ENCODE assay signal across 8 cellular contexts in genomic region chr1:18234790-18235242, GRCh38.
DNase-seq lines count a peak whose midpoint lies in the region; ATAC-seq and TF ChIP-seq lines count a peak whose summit lies in the region.

No MANE protein-coding gene starts in this region.

- intact Hi-C loops in psoas muscle (cut with DNase I) = no loop called here

- peaks cover 1% of the 10 kb centered on the region for H3K36me3 Mint-ChIP-seq in activated CD8-positive, alpha-beta memory T cell treated with anti-CD3 and anti-CD28 coated beads, Interleukin-2, amount 10 ng/mL, durations not matched to agents 7 days and 5 days

- H3K9me3 ChIP-seq in psoas muscle = peaks cover 3% of the 10 kb centered on the region

- H3K4me1 Mint-ChIP-seq in activated CD8-positive, alpha-beta memory T cell treated with anti-CD3 and anti-CD28 coated beads, Interleukin-2, amount 10 ng/mL, durations not matched to agents 7 days and 5 days = no peaks in the 10 kb centered on the region

- peak; percentile 58 for DNase-seq in activated CD8-positive, alpha-beta memory T cell treated with anti-CD3 and anti-CD28 coated beads, Interleukin-2, amount 50 U/mL, for 48 hours
- no peak for DNase-seq in activated CD8-positive, alpha-beta memory T cell treated with anti-CD3 and anti-CD28 coated beads, Interleukin-2, amount 10 ng/mL, durations not matched to agents 7 days and 5 days
- DNase-seq in Kasumi-1 (lab: John Stamatoyannopoulos, UW) (peak; percentile 33 to 48), SHP77 (lab: John Stamatoyannopoulos, UW) (peak; percentile 58 to 70), fibroblast of the aortic adventitia (ENCODE audit: low read depth) (peak; percentile 4), psoas muscle (no peak), NCI-H226 (no peak), GOT3 (lab: John Stamatoyannopoulos, UW) (no peak)

- no peak overlapping the region for H3K27ac Mint-ChIP-seq in activated CD8-positive, alpha-beta memory T cell treated with anti-CD3 and anti-CD28 coated beads, Interleukin-2, amount 10 ng/mL, durations not matched to agents 7 days and 5 days

- no peak overlapping the region for H3K4me3 Mint-ChIP-seq in activated CD8-positive, alpha-beta memory T cell treated with anti-CD3 and anti-CD28 coated beads, Interleukin-2, amount 10 ng/mL, durations not matched to agents 7 days and 5 days

- H3K27ac ChIP-seq in psoas muscle = no peak overlapping the region

- ATAC-seq in activated CD8-positive, alpha-beta memory T cell treated with anti-CD3 and anti-CD28 coated beads, Interleukin-2, amount 10 ng/mL, durations not matched to agents 7 days and 5 days = no peak
- peak in 1 of 4 donors; percentile 58 for ATAC-seq in psoas muscle

- no peak overlapping the region for H3K4me3 ChIP-seq in fibroblast of the aortic adventitia (ENCODE audit: low read depth, low read length)
- no peak overlapping the region for H3K4me3 ChIP-seq in psoas muscle

- peaks cover 9% of the 10 kb centered on the region for H3K9me3 Mint-ChIP-seq in activated CD8-positive, alpha-beta memory T cell treated with anti-CD3 and anti-CD28 coated beads, Interleukin-2, amount 10 ng/mL, durations not matched to agents 7 days and 5 days (ENCODE audit: low read depth)

- H3K27me3 ChIP-seq in psoas muscle (ENCODE audit: insufficient read depth in 3 of 3, low read length in 2 of 3) = peaks cover 0 to 6% (median 6%) of the 10 kb centered on the region in 3 donors

- H3K27me3 Mint-ChIP-seq in activated CD8-positive, alpha-beta memory T cell treated with anti-CD3 and anti-CD28 coated beads, Interleukin-2, amount 10 ng/mL, durations not matched to agents 7 days and 5 days = no peaks in the 10 kb centered on the region

- no peaks in the 10 kb centered on the region for H3K4me1 ChIP-seq in psoas muscle

- WGBS in psoas muscle, 3 donors = 54 to 62% (median 58%) methylated on average over 6 of the region's 6 CpGs

- H3K36me3 ChIP-seq in psoas muscle (ENCODE audit: insufficient read depth in 1 of 2, low read depth in 1 of 2) = no peaks in the 10 kb centered on the region

- TF ChIP-seq CTCF in fibroblast of the aortic adventitia (IDR thresholded peaks at IDR 0.05; ENCODE audit: insufficient read depth, low read length) = peak; percentile 43
- peak; percentile 34 for TF ChIP-seq CTCF in psoas muscle (IDR thresholded peaks at IDR 0.05)

- CTCF ChIA-PET in activated CD8-positive, alpha-beta memory T cell treated with anti-CD3 and anti-CD28 coated beads, Interleukin-2, amount 10 ng/mL, durations not matched to agents 7 days and 5 days (lab: Charles Lee) = interaction anchor here (0.7 to 0.9 kb wide), 3 partner anchors 14 to 19 kb away, joined by 3 to 4 read pairs (median 3); no protein-coding TSS in a partner anchor

Comparison
In these comparisons a context has a peak if more than half of its experiments do, and no peak if none do; other contexts are left out.
1. DNase-seq: peak in activated CD8-positive, alpha-beta memory T cell treated with anti-CD3 and anti-CD28 coated beads, Interleukin-2, amount 50 U/mL, for 48 hours (single experiment), Kasumi-1 (2 of 2), SHP77 (2 of 2) and fibroblast of the aortic adventitia (single experiment); none in activated CD8-positive, alpha-beta memory T cell treated with anti-CD3 and anti-CD28 coated beads, Interleukin-2, amount 10 ng/mL, durations not matched to agents 7 days and 5 days (single experiment), psoas muscle (0 of 2), NCI-H226 (single experiment) and GOT3 (single experiment).